23 cellular contexts compared by ENCODE assay signal in the genomic region with DNA sequence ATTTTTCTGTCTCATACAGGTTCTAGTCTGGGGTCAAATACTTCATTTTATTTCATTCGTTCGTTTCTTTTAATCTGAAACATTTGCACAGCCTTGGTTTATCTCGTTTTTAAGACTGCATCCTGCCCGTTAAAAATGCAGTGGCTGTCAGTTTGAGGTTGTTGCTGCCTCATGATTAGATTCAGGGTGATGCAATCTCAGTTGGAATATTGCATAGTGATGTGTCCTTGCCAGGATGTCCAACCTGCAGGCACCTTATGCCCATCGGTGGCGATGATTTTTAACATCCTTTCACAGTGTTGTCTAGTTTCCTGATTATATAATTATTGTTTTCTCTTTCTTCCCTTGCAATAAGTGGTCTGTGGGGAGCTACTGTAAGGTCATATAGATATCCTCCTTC. TPM values are rescaled to one million over a fixed set of nuclear protein-coding genes. Genes with fewer than 3 reads are reported as not detected.
"Had no signal": no experiment of that assay in that cellular context is flagged by ENCODE, and none has a peak within 500 bp of the region (broad histone marks: within the 10 kb centered on the region; RNA-seq: fewer than 3 reads in every experiment).

No MANE protein-coding gene starts in this region.

- H3K4me3 ChIP-seq: esophagus squamous epithelium, hepatocyte, psoas muscle, spleen, tibial artery, upper lobe of right lung had no signal

- DNase-seq: effector memory CD8-positive, alpha-beta T cell; esophagus squamous epithelium; foreskin fibroblast; head of caudate nucleus; left colon; left ventricle myocardium superior; naive thymus-derived CD4-positive, alpha-beta T cell; nephron progenitor cell; psoas muscle; retina; spleen; stimulated activated CD4-positive, alpha-beta T cell treated with anti-CD3 and anti-CD28 coated beads, Interleukin-15, amount 100 ng/mL, for 24 hours; stimulated activated CD4-positive, alpha-beta T cell treated with anti-CD3 and anti-CD28 coated beads, Interleukin-1b, Interleukin-23, amount 100 ng/mL, for 48 hours; stimulated activated CD4-positive, alpha-beta T cell treated with anti-CD3 and anti-CD28 coated beads, Interleukin-4, amount 100 ng/mL, for 24 hours; tibial artery; upper lobe of right lung had no signal

- H3K27me3 Mint-ChIP-seq: dendritic cell treated with granulocyte-macrophage colony-stimulating factor and Interleukin-4, amounts not matched to agents 40 ng/mL and 50 ng/mL, for 4 days; effector memory CD8-positive, alpha-beta T cell; stimulated activated memory B cell treated with anti-CD40 and anti-IgM and Interleukin-4, amounts not matched to agents 10 μg/mL and 1 μg/mL and 100 μg/mL, for 72 hours; stimulated activated naive CD8-positive, alpha-beta T cell treated with anti-CD3 and anti-CD28 coated beads, Interleukin-15, Interleukin-2, amounts not matched to agents 100 ng/mL and 50 ng/mL, for 24 hours had no signal

- H3K4me1 ChIP-seq: esophagus squamous epithelium, psoas muscle, spleen, tibial artery, upper lobe of right lung had no signal

- H3K9me3 Mint-ChIP-seq: dendritic cell treated with granulocyte-macrophage colony-stimulating factor and Interleukin-4, amounts not matched to agents 40 ng/mL and 50 ng/mL, for 4 days; nephron progenitor cell had no signal

- H3K36me3 ChIP-seq: esophagus squamous epithelium, spleen, tibial artery, upper lobe of right lung had no signal

- H3K27ac Mint-ChIP-seq: dendritic cell treated with granulocyte-macrophage colony-stimulating factor and Interleukin-4, amounts not matched to agents 40 ng/mL and 50 ng/mL, for 4 days; effector memory CD8-positive, alpha-beta T cell; naive thymus-derived CD4-positive, alpha-beta T cell; nephron progenitor cell; stimulated activated memory B cell treated with anti-CD40 and anti-IgM and Interleukin-4, amounts not matched to agents 10 μg/mL and 1 μg/mL and 100 μg/mL, for 72 hours; stimulated activated naive CD8-positive, alpha-beta T cell treated with anti-CD3 and anti-CD28 coated beads, Interleukin-15, Interleukin-2, amounts not matched to agents 100 ng/mL and 50 ng/mL, for 24 hours had no signal

- H3K36me3 Mint-ChIP-seq: stimulated activated memory B cell treated with anti-CD40 and anti-IgM and Interleukin-4, amounts not matched to agents 10 μg/mL and 1 μg/mL and 100 μg/mL, for 72 hours had no signal

- H3K27me3 ChIP-seq: esophagus squamous epithelium, spleen, tibial artery, upper lobe of right lung had no signal

- H3K9me3 ChIP-seq: esophagus squamous epithelium, psoas muscle, spleen, tibial artery, upper lobe of right lung had no signal

- H3K27ac ChIP-seq: esophagus squamous epithelium, hepatocyte, psoas muscle, spleen, tibial artery, upper lobe of right lung had no signal

- ATAC-seq: effector memory CD8-positive, alpha-beta T cell; left colon; left ventricle myocardium superior; naive thymus-derived CD4-positive, alpha-beta T cell; psoas muscle; sciatic nerve; stimulated activated memory B cell treated with anti-CD40 and anti-IgM and Interleukin-4, amounts not matched to agents 10 μg/mL and 1 μg/mL and 100 μg/mL, for 72 hours; upper lobe of right lung had no signal

- H3K4me1 Mint-ChIP-seq: naive thymus-derived CD4-positive, alpha-beta T cell; stimulated activated memory B cell treated with anti-CD40 and anti-IgM and Interleukin-4, amounts not matched to agents 10 μg/mL and 1 μg/mL and 100 μg/mL, for 72 hours had no signal

- H3K4me3 Mint-ChIP-seq: dendritic cell treated with granulocyte-macrophage colony-stimulating factor and Interleukin-4, amounts not matched to agents 40 ng/mL and 50 ng/mL, for 4 days; effector memory CD8-positive, alpha-beta T cell; naive thymus-derived CD4-positive, alpha-beta T cell; nephron progenitor cell; stimulated activated memory B cell treated with anti-CD40 and anti-IgM and Interleukin-4, amounts not matched to agents 10 μg/mL and 1 μg/mL and 100 μg/mL, for 72 hours; stimulated activated naive CD8-positive, alpha-beta T cell treated with anti-CD3 and anti-CD28 coated beads, Interleukin-15, Interleukin-2, amounts not matched to agents 100 ng/mL and 50 ng/mL, for 24 hours had no signal

RNA-seq across cellular contexts. Expression of gene SH3GL2, which starts 45.1 kb away (rescaled TPM):
- total RNA-seq: lung microvascular endothelial cell; mesenteric fat pad; naive thymus-derived CD4-positive, alpha-beta T cell; psoas muscle; spleen had no signal
